12 cellular contexts compared by ENCODE assay signal in the genomic region with DNA sequence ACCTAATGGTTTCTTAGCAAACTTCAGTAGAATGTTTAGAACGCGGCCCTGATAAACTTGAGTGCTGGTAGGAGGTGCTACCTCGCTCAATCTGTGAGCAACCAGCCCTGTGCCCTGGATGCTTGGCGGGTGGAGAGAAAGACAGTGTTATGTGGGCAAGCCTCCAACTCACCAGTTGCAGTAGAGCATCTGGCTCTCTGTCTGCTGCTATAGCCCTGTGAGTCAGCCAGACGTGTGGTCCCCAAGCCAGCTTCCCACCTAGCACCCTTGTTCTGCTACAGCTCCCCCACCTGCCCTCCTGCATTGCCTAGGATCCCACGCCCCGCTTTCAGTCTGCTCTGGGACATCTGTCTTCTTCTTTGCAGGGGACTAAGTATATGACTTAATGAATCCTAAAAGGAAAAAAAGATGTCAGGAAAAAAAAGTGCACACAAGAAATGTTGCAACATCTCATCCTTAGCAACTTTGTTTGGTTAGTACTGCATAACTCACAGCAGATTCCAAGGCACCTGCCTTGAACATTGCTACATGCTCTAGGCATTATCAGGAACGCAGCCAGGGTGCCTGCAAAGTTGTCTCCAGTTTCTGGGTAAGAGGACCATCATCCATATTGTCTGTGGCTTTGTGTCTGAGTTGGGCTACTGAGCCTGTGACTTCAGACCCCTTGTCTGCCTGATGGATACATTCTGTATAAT. TPM values are rescaled to one million over a fixed set of nuclear protein-coding genes. Genes with fewer than 3 reads are reported as not detected.
DNase-seq lines count a peak whose midpoint lies in the region; ATAC-seq, FAIRE-seq and TF ChIP-seq lines count a peak whose summit lies in the region.
"Had no signal": no experiment of that assay in that cellular context is flagged by ENCODE, and none has a peak within 500 bp of the region (broad histone marks: within the 10 kb centered on the region; RNA-seq: fewer than 3 reads in every experiment).

No MANE protein-coding gene starts in this region.

- intact Hi-C loops in lower lobe of right lung (cut with DNase I) = no loop called here

- peak overlapping the region; percentile 45; the same call in 2 of the 3 replicates for H3K4me2 ChIP-seq in A549
- H3K4me2 ChIP-seq: BLaER1 treated with 17β-estradiol and CSF1 and Interleukin-3, amounts not matched to agents 10 nM and 100 nM had no signal

- CTCF ChIA-PET in A549 (lab: Yijun Ruan, JAX) = no interaction called here

- H3K4me1 Mint-ChIP-seq in chondrocyte (ENCODE audit: low read depth) = peaks cover 27% of the 10 kb centered on the region
- peaks cover 7% of the 10 kb centered on the region for H3K4me1 Mint-ChIP-seq in mesothelial cell of epicardium

- H3K36me3 Mint-ChIP-seq in chondrocyte (ENCODE audit: low read depth) = peaks cover 25% of the 10 kb centered on the region
- H3K36me3 Mint-ChIP-seq in mesothelial cell of epicardium = peaks cover 34% of the 10 kb centered on the region

- no peak for TF ChIP-seq POLR2A in A549 (IDR thresholded peaks at IDR 0.05; ENCODE audit: low read length)

- POLR2A ChIA-PET in A549 (lab: Yijun Ruan, JAX) = no interaction called here

- peak overlapping the region; percentile 24 for H3K27ac Mint-ChIP-seq in chondrocyte (ENCODE audit: unreplicated experiment)
- H3K27ac Mint-ChIP-seq in mesothelial cell of epicardium = no peak overlapping the region
- H3K27ac Mint-ChIP-seq: activated CD4-positive, alpha-beta memory T cell treated with anti-CD3 and anti-CD28 coated beads for 36 hours had no signal

- H3K4me1 ChIP-seq in A549 = peaks cover 18% of the 10 kb centered on the region
- peaks cover 7% of the 10 kb centered on the region for H3K4me1 ChIP-seq in lower lobe of right lung
- H3K4me1 ChIP-seq: vagina had no signal

- no peaks in the 10 kb centered on the region for H3K27me3 ChIP-seq in lower lobe of right lung (ENCODE audit: low read depth)
- H3K27me3 ChIP-seq: BLaER1 treated with 17β-estradiol and CSF1 and Interleukin-3, amounts not matched to agents 10 nM and 100 nM; vagina had no signal

- peak; percentile 79 to 88 for ATAC-seq in A549
- ATAC-seq in lower lobe of right lung = peak; percentile 65 to 67

- H3K27ac ChIP-seq in A549 (peak overlapping the region; percentile 3 to 48; a peak in 3 of 6 replicates), lower lobe of right lung (no peak overlapping the region)
- H3K27ac ChIP-seq: BLaER1 treated with 17β-estradiol and CSF1 and Interleukin-3, amounts not matched to agents 10 nM and 100 nM; vagina had no signal

- no peak; a peak in 1 of 5 replicates for TF ChIP-seq RAD21 in A549 (conservative IDR thresholded peaks at IDR 0.05 in 1 of 2, IDR thresholded peaks at IDR 0.05 in 1 of 2)

- no peak for TF ChIP-seq EP300 in A549 (IDR thresholded peaks at IDR 0.05)

- H3K9me3 Mint-ChIP-seq in chondrocyte (ENCODE audit: low read depth) (no peaks in the 10 kb centered on the region), mesothelial cell of epicardium (no peaks in the 10 kb centered on the region)
- H3K9me3 Mint-ChIP-seq: activated CD4-positive, alpha-beta memory T cell treated with anti-CD3 and anti-CD28 coated beads for 36 hours had no signal

- H3K27me3 Mint-ChIP-seq in chondrocyte (ENCODE audit: low read depth) (no peaks in the 10 kb centered on the region), mesothelial cell of epicardium (ENCODE audit: low read depth) (no peaks in the 10 kb centered on the region)
- H3K27me3 Mint-ChIP-seq: activated CD4-positive, alpha-beta memory T cell treated with anti-CD3 and anti-CD28 coated beads for 36 hours had no signal

- no peaks in the 10 kb centered on the region for H3K9me3 ChIP-seq in A549
- no peaks in the 10 kb centered on the region for H3K9me3 ChIP-seq in lower lobe of right lung
- H3K9me3 ChIP-seq: BLaER1 treated with 17β-estradiol and CSF1 and Interleukin-3, amounts not matched to agents 10 nM and 100 nM; vagina had no signal

- FAIRE-seq in A549 (lab: Jason Lieb, UNC) = no peak

- peaks cover 43% of the 10 kb centered on the region for H3K36me3 ChIP-seq in lower lobe of right lung

- peak; percentile 28 to 52 for DNase-seq in A549 (ENCODE audit: low read depth in 1 of 2, low spot score in 1 of 2)
- peak; percentile 81 for DNase-seq in HCEC 1CT
- no peak for DNase-seq in chondrocyte (ENCODE audit: low spot score)
- no peak for DNase-seq in lower lobe of right lung
- DNase-seq in NCI-H774 (lab: John Stamatoyannopoulos, UW) = no peak
- DNase-seq in mesothelial cell of epicardium (ENCODE audit: low spot score in 2 of 2, unreplicated experiment in 2 of 2) = no peak
- no peak for DNase-seq in GM20000 (ENCODE audit: low spot score)
- no peak for DNase-seq in T-helper 1 cell
- DNase-seq: activated CD4-positive, alpha-beta memory T cell treated with anti-CD3 and anti-CD28 coated beads for 36 hours; SW 1271 had no signal

- H3K4me3 ChIP-seq in A549 = no peak overlapping the region
- no peak overlapping the region for H3K4me3 ChIP-seq in lower lobe of right lung
- H3K4me3 ChIP-seq: BLaER1 treated with 17β-estradiol and CSF1 and Interleukin-3, amounts not matched to agents 10 nM and 100 nM; vagina had no signal

- H3K4me3 Mint-ChIP-seq in chondrocyte (ENCODE audit: unreplicated experiment) (no peak overlapping the region), mesothelial cell of epicardium (no peak overlapping the region)
- H3K4me3 Mint-ChIP-seq: activated CD4-positive, alpha-beta memory T cell treated with anti-CD3 and anti-CD28 coated beads for 36 hours had no signal

- TF ChIP-seq CTCF in A549 (IDR thresholded peaks at IDR 0.05) = no peak
- no peak for TF ChIP-seq CTCF in chondrocyte (IDR thresholded peaks at IDR 0.05)
- TF ChIP-seq CTCF in lower lobe of right lung (IDR thresholded peaks at IDR 0.05) = no peak
- no peak for TF ChIP-seq CTCF in mesothelial cell of epicardium (IDR thresholded peaks at IDR 0.05; ENCODE audit: unreplicated experiment)
- TF ChIP-seq CTCF in GM20000 (IDR thresholded peaks at IDR 0.05; ENCODE audit: extremely low read depth, missing control alignments) = no peak

- 66% methylated on average over 8 of the region's 8 CpGs for WGBS in A549 (ENCODE audit: missing lambda C conversion rate)

TF ChIP-seq in A549, 52 proteins besides CTCF, POLR2A, EP300 and RAD21:
- no peak for TF ChIP-seq MAZ (IDR thresholded peaks at IDR 0.05; ENCODE audit: borderline replicate concordance, low read depth, low read length)
- TF ChIP-seq RFX5 (IDR thresholded peaks at IDR 0.05) = no peak
- TF ChIP-seq EHF (CRISPR knock-in tag; IDR thresholded peaks at IDR 0.05) = no peak
- TF ChIP-seq FOSB (CRISPR knock-in tag; IDR thresholded peaks at IDR 0.05) = no peak
- TF ChIP-seq, protein P1, sequence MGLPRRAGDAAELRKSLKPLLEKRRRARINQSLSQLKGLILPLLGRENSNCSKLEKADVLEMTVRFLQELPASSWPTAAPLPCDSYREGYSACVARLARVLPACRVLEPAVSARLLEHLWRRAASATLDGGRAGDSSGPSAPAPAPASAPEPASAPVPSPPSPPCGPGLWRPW (IDR thresholded peaks at IDR 0.05) = 0 out of 2 replicates have a peak, but pooled peaks have one; percentile 41
- 0 out of 2 replicates have a peak, but pooled peaks have one; percentile 16 for TF ChIP-seq JUNB (IDR thresholded peaks at IDR 0.05)
- TF ChIP-seq SMC3 (IDR thresholded peaks at IDR 0.05) = no peak; the same call in 2 of the 3 replicates
- TF ChIP-seq CEBPB (IDR thresholded peaks at IDR 0.05) = peak; percentile 81 to 86
- no peak for TF ChIP-seq CBX8 (IDR thresholded peaks at IDR 0.05)

RNA-seq across cellular contexts. Expression of a gene that starts 13.6 kb away (rescaled TPM):
- 14.3 and 19.1 TPM in 2 replicates for polyA plus RNA-seq in A549 (2011; rRNA removed)
- 17.1 and 18.4 TPM in 2 replicates for polyA plus RNA-seq in A549 (2012; cell fraction: cytosol; rRNA removed)
- 13.7 and 19.6 TPM in 2 replicates for polyA plus RNA-seq in A549 (2012; cell fraction: nucleus; rRNA removed)
- 20.6 to 23.6 TPM (median 21.5 TPM) in 3 replicates for polyA plus RNA-seq in A549 (2017; fragmentation: RNase III; extraction: RNeasy Plus Mini Kit Qiagen cat#74134 plus additional on column Dnase treatment)
- 11.8 TPM in 2 replicates for polyA minus RNA-seq in A549 (2011; rRNA and poly(A)+ RNA removed)
- total RNA-seq in chondrocyte = 8.2 to 19.3 TPM (median 9.2 TPM) in 3 replicates
- 23.3 TPM for total RNA-seq in lower lobe of right lung
- 25.0 to 27.7 TPM (median 25.8 TPM) in 3 replicates for total RNA-seq in mesothelial cell of epicardium

RNA-seq across cellular contexts. Expression of a gene that starts 35.0 kb away (rescaled TPM):
- 2.4 TPM in 2 replicates for polyA plus RNA-seq in A549 (2011; rRNA removed)
- polyA plus RNA-seq in A549 (2012; cell fraction: cytosol; rRNA removed) = 2.0 and 2.1 TPM in 2 replicates
- polyA plus RNA-seq in A549 (2012; cell fraction: nucleus; rRNA removed) = 0.72 and 0.77 TPM in 2 replicates
- 2.1 to 3.1 TPM (median 2.9 TPM) in 3 replicates for polyA plus RNA-seq in A549 (2017; fragmentation: RNase III; extraction: RNeasy Plus Mini Kit Qiagen cat#74134 plus additional on column Dnase treatment)
- polyA minus RNA-seq in A549 (2011; rRNA and poly(A)+ RNA removed) = 0.88 and 1.4 TPM in 2 replicates
- 3.1 to 4.2 TPM (median 3.8 TPM) in 3 replicates for total RNA-seq in chondrocyte
- 18.6 TPM for total RNA-seq in lower lobe of right lung
- 2.4 TPM in 3 replicates for total RNA-seq in mesothelial cell of epicardium

Comparison
In these comparisons a context has a peak if more than half of its experiments do, and no peak if none do; other contexts are left out.
1. DNase-seq: peak in A549 (2 of 2) and HCEC 1CT (single experiment); none in chondrocyte (single experiment), lower lobe of right lung (single experiment), NCI-H774 (single experiment), mesothelial cell of epicardium (0 of 2), GM20000 (single experiment) and T-helper 1 cell (0 of 5).